In genomic region chr11:35337136-35337918, GRCh38 we compare ENCODE assay signal across 8 cellular contexts.
DNase-seq lines count a peak whose midpoint lies in the region; ATAC-seq and TF ChIP-seq lines count a peak whose summit lies in the region.

No MANE protein-coding gene starts in this region.

- H3K4me1 ChIP-seq in SK-N-SH (ENCODE audit: control insufficient read depth in 1 of 2, insufficient read depth in 2 of 2, low read depth in 1 of 2, low read length in 1 of 2), result peaks cover 0 to 5% of the 10 kb centered on the region in 2 experiments; a peak in 1 of 4 replicates
- peaks cover 26% of the 10 kb centered on the region for H3K4me1 ChIP-seq in foreskin keratinocyte
- peaks cover 16% of the 10 kb centered on the region for H3K4me1 ChIP-seq in CD4-positive, alpha-beta memory T cell (ENCODE audit: insufficient read depth, low read length)

- no peaks in the 10 kb centered on the region for H3K79me2 ChIP-seq in SK-N-SH (ENCODE audit: insufficient read depth)

- CTCF ChIA-PET in SK-N-SH (lab: Yijun Ruan, JAX), result interaction anchor here (1.0 to 1.8 kb wide), 4 partner anchors 10 to 32 kb away, joined by 3 to 6 read pairs (median 4); no protein-coding TSS in a partner anchor
- CTCF ChIA-PET in CD4-positive, alpha-beta memory T cell (lab: Charles Lee; ENCODE audit: partially characterized antibody), result interaction anchor here (0.7 to 1.4 kb wide), 4 partner anchors 9 to 54 kb away, joined by 3 to 5 read pairs (median 3); no protein-coding TSS in a partner anchor

- no peak for TF ChIP-seq RAD21 in SK-N-SH (IDR thresholded peaks at IDR 0.05; ENCODE audit: low read length)

- TF ChIP-seq EP300 in SK-N-SH (IDR thresholded peaks at IDR 0.05; ENCODE audit: borderline replicate concordance in 1 of 2, low read depth in 1 of 2, low read length in 1 of 2), result peak in 1 of 2 experiments; percentile 77; a peak in 1 of 4 replicates

- in situ Hi-C loops in KBM-7 (cut with MboI; ENCODE audit: low pct_unique_long_range_greater_than_20kb, low sequenced_read_pairs), result no loop called here

- peak; percentile 89 for ATAC-seq in foreskin keratinocyte

- H3K27me3 ChIP-seq in SK-N-SH (ENCODE audit: insufficient read depth), result no peaks in the 10 kb centered on the region
- H3K27me3 ChIP-seq in foreskin keratinocyte, result no peaks in the 10 kb centered on the region
- H3K27me3 ChIP-seq in CD4-positive, alpha-beta memory T cell (ENCODE audit: insufficient read depth, low read length), result no peaks in the 10 kb centered on the region

- TF ChIP-seq CTCF in SK-N-SH (IDR thresholded peaks at IDR 0.05) (no peak), foreskin keratinocyte (conservative IDR thresholded peaks at IDR 0.05) (peak; percentile 44)

- no peak overlapping the region for H3K4me2 ChIP-seq in SK-N-SH

- H3K27ac ChIP-seq in SK-N-SH (ENCODE audit: low read depth in 2 of 2, low read length in 1 of 2) (peak overlapping the region in 1 of 2 experiments; percentile 77; a peak in 2 of 4 replicates), foreskin keratinocyte (peak overlapping the region; percentile 98)
- no peak overlapping the region for H3K27ac ChIP-seq in CD4-positive, alpha-beta memory T cell (ENCODE audit: low read depth, low read length)

- H3K4me3 Mint-ChIP-seq in activated T-cell treated with anti-CD3 and anti-CD28 coated beads, Interleukin-2, amount 50 U/mL, for 24 hours, result no peak overlapping the region
- peak overlapping the region in 1 of 8 donors; percentile 67 for H3K4me3 Mint-ChIP-seq in CD4-positive, alpha-beta memory T cell

- no peaks in the 10 kb centered on the region for H3K9me3 Mint-ChIP-seq in activated T-cell treated with anti-CD3 and anti-CD28 coated beads, Interleukin-2, amount 50 U/mL, for 24 hours
- peaks cover 0 to 4% (median 0%) of the 10 kb centered on the region in 8 donors for H3K9me3 Mint-ChIP-seq in CD4-positive, alpha-beta memory T cell

- H2AFZ ChIP-seq in SK-N-SH (ENCODE audit: low read depth), result no peak overlapping the region

- H3K27me3 Mint-ChIP-seq in activated T-cell treated with anti-CD3 and anti-CD28 coated beads, Interleukin-2, amount 50 U/mL, for 24 hours, result no peaks in the 10 kb centered on the region
- peaks cover 0 to 2% of the 10 kb centered on the region in 2 donors for H3K27me3 Mint-ChIP-seq in CD4-positive, alpha-beta memory T cell

- H3F3A ChIP-seq in SK-N-SH (replicated peaks; ENCODE audit: insufficient read depth), result peaks cover 18% of the 10 kb centered on the region

- H3K36me3 Mint-ChIP-seq in activated T-cell treated with anti-CD3 and anti-CD28 coated beads, Interleukin-2, amount 50 U/mL, for 24 hours (ENCODE audit: low read depth), result no peaks in the 10 kb centered on the region
- H3K36me3 Mint-ChIP-seq in CD4-positive, alpha-beta memory T cell, result no peaks in the 10 kb centered on the region

- POLR2A ChIA-PET in SK-N-SH (lab: Yijun Ruan, JAX), result no interaction called here
- POLR2A ChIA-PET in CD4-positive, alpha-beta memory T cell (lab: Charles Lee; ENCODE audit: partially characterized antibody), result interaction anchor here (0.6 to 1.4 kb wide), 3 partner anchors 11 to 208 kb away, joined by 3 to 6 read pairs (median 5); no protein-coding TSS in a partner anchor

- peaks cover 46% of the 10 kb centered on the region for H3K4me1 Mint-ChIP-seq in activated T-cell treated with anti-CD3 and anti-CD28 coated beads, Interleukin-2, amount 50 U/mL, for 24 hours (ENCODE audit: low read depth)
- H3K4me1 Mint-ChIP-seq in CD4-positive, alpha-beta memory T cell, result peaks cover 13 to 26% (median 16%) of the 10 kb centered on the region in 4 donors

- 6% methylated on average over 3 of the region's 3 CpGs for WGBS in SK-N-SH (ENCODE audit: low lambda C conversion rate)

- intact Hi-C loops in CD4-positive, alpha-beta memory T cell (cut with micrococcal nuclease), result no loop called here

- no peaks in the 10 kb centered on the region for H4K20me1 ChIP-seq in SK-N-SH (ENCODE audit: insufficient read depth)

- peak overlapping the region; percentile 65 for H3K27ac Mint-ChIP-seq in activated T-cell treated with anti-CD3 and anti-CD28 coated beads, Interleukin-2, amount 50 U/mL, for 24 hours
- H3K27ac Mint-ChIP-seq in CD4-positive, alpha-beta memory T cell, result no peak overlapping the region

- H3K9me3 ChIP-seq in SK-N-SH, result no peaks in the 10 kb centered on the region
- no peaks in the 10 kb centered on the region for H3K9me3 ChIP-seq in CD4-positive, alpha-beta memory T cell (ENCODE audit: control insufficient read depth in 1 of 2, low read length in 2 of 2)

- H3K9ac ChIP-seq in SK-N-SH, result no peak overlapping the region

- no peak for DNase-seq in activated T-cell treated with anti-CD3 and anti-CD28 coated beads, Interleukin-2, amount 50 U/mL, for 24 hours
- no peak for DNase-seq in activated T-cell treated with anti-CD3 and anti-CD28 coated beads, Interleukin-2, amount 50 U/mL, for 1 hour
- DNase-seq in SK-N-SH, result no peak
- DNase-seq in foreskin keratinocyte, result peak; percentile 98 to 99
- DNase-seq in superior temporal gyrus (ENCODE audit: extremely low spot score), result peak; percentile 62
- DNase-seq in NCI-H187 (lab: John Stamatoyannopoulos, UW), result no peak
- DNase-seq in CD4-positive, alpha-beta memory T cell, result no peak
- DNase-seq in KBM-7, result no peak

- no peaks in the 10 kb centered on the region for H3K9me2 ChIP-seq in SK-N-SH

- no peak overlapping the region for H3K4me3 ChIP-seq in SK-N-SH (ENCODE audit: low read depth in 2 of 2, low read length in 1 of 2)
- no peak overlapping the region for H3K4me3 ChIP-seq in CD4-positive, alpha-beta memory T cell (ENCODE audit: low read length in 2 of 2)

- H3K36me3 ChIP-seq in SK-N-SH (replicated peaks in 1 of 2; ENCODE audit: control insufficient read depth in 1 of 2, insufficient read depth in 2 of 2, low read length in 1 of 2), result no peaks in the 10 kb centered on the region
- H3K36me3 ChIP-seq in CD4-positive, alpha-beta memory T cell (ENCODE audit: insufficient read depth, low read length), result no peaks in the 10 kb centered on the region

TF ChIP-seq in SK-N-SH, 30 proteins besides CTCF, POLR2A, EP300 and RAD21 (continues in another document):
- TF ChIP-seq, protein P1, sequence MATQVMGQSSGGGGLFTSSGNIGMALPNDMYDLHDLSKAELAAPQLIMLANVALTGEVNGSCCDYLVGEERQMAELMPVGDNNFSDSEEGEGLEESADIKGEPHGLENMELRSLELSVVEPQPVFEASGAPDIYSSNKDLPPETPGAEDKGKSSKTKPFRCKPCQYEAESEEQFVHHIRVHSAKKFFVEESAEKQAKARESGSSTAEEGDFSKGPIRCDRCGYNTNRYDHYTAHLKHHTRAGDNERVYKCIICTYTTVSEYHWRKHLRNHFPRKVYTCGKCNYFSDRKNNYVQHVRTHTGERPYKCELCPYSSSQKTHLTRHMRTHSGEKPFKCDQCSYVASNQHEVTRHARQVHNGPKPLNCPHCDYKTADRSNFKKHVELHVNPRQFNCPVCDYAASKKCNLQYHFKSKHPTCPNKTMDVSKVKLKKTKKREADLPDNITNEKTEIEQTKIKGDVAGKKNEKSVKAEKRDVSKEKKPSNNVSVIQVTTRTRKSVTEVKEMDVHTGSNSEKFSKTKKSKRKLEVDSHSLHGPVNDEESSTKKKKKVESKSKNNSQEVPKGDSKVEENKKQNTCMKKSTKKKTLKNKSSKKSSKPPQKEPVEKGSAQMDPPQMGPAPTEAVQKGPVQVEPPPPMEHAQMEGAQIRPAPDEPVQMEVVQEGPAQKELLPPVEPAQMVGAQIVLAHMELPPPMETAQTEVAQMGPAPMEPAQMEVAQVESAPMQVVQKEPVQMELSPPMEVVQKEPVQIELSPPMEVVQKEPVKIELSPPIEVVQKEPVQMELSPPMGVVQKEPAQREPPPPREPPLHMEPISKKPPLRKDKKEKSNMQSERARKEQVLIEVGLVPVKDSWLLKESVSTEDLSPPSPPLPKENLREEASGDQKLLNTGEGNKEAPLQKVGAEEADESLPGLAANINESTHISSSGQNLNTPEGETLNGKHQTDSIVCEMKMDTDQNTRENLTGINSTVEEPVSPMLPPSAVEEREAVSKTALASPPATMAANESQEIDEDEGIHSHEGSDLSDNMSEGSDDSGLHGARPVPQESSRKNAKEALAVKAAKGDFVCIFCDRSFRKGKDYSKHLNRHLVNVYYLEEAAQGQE (IDR thresholded peaks at IDR 0.05; ENCODE audit: low read depth, low read length), result no peak
- peak; percentile 81 for TF ChIP-seq YY1 (IDR thresholded peaks at IDR 0.05; ENCODE audit: low read depth)
- no peak for TF ChIP-seq ELF1 (IDR thresholded peaks at IDR 0.05)
- TF ChIP-seq RFX5 (IDR thresholded peaks at IDR 0.05; ENCODE audit: low read length), result no peak
- TF ChIP-seq PBX3 (IDR thresholded peaks at IDR 0.05), result peak; percentile 87
- TF ChIP-seq NFIC (IDR thresholded peaks at IDR 0.05; ENCODE audit: borderline replicate concordance), result peak; percentile 47
- TF ChIP-seq FOXJ3 (CRISPR knock-in tag; IDR thresholded peaks at IDR 0.05), result no peak
- no peak for TF ChIP-seq GABPA (IDR thresholded peaks at IDR 0.05; ENCODE audit: low read depth)
- TF ChIP-seq SMC3 (IDR thresholded peaks at IDR 0.05; ENCODE audit: low read depth, low read length), result no peak
- peak; percentile 96 for TF ChIP-seq JUND (IDR thresholded peaks at IDR 0.05)
- TF ChIP-seq, protein P2, sequence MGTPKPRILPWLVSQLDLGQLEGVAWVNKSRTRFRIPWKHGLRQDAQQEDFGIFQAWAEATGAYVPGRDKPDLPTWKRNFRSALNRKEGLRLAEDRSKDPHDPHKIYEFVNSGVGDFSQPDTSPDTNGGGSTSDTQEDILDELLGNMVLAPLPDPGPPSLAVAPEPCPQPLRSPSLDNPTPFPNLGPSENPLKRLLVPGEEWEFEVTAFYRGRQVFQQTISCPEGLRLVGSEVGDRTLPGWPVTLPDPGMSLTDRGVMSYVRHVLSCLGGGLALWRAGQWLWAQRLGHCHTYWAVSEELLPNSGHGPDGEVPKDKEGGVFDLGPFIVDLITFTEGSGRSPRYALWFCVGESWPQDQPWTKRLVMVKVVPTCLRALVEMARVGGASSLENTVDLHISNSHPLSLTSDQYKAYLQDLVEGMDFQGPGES (IDR thresholded peaks at IDR 0.05; ENCODE audit: low read depth, low read length), result no peak

Comparison
In these comparisons a context has a peak if more than half of its experiments do, and no peak if none do; other contexts are left out.
1. DNase-seq: peak in foreskin keratinocyte (2 of 2) and superior temporal gyrus (single experiment); none in activated T-cell treated with anti-CD3 and anti-CD28 coated beads, Interleukin-2, amount 50 U/mL, for 24 hours (single experiment), activated T-cell treated with anti-CD3 and anti-CD28 coated beads, Interleukin-2, amount 50 U/mL, for 1 hour (single experiment), SK-N-SH (single experiment), NCI-H187 (0 of 2), CD4-positive, alpha-beta memory T cell (0 of 5) and KBM-7 (single experiment).